18 cellular contexts compared by ENCODE assay signal in genomic region chrX:110320588-110320987, GRCh38. TPM values are rescaled to one million over a fixed set of nuclear protein-coding genes. Genes with fewer than 3 reads are reported as not detected.
"Had no signal": no experiment of that assay in that cellular context is flagged by ENCODE, and none has a peak within 500 bp of the region (broad histone marks: within the 10 kb centered on the region; RNA-seq: fewer than 3 reads in every experiment).

No MANE protein-coding gene starts in this region.

- H3K27ac ChIP-seq: esophagus muscularis mucosa, left lung, sigmoid colon, uterus had no signal

- H3K27me3 ChIP-seq: esophagus muscularis mucosa, left lung, sigmoid colon, uterus had no signal

- DNase-seq: activated CD4-positive, alpha-beta memory T cell treated with anti-CD3 and anti-CD28 coated beads for 36 hours; activated gamma-delta T cell; activated naive CD8-positive, alpha-beta T cell treated with anti-CD3 and anti-CD28 coated beads for 36 hours; activated T-cell treated with anti-CD3 and anti-CD28 coated beads, Interleukin-2, amount 50 U/mL, for 4 hours; anterior cingulate cortex; cerebellar nuclear complex; dermis blood vessel endothelial cell; foreskin melanocyte; head of caudate nucleus; islet precursor cell; left lung; nephron progenitor cell; sigmoid colon; stimulated activated CD4-positive, alpha-beta T cell treated with anti-CD3 and anti-CD28 coated beads, Interleukin-12 subunit alpha, Interleukin-12 subunit beta, amount 100 ng/mL, for 4 hours; stimulated activated CD4-positive, alpha-beta T cell treated with anti-CD3 and anti-CD28 coated beads, Interleukin-2, amount 100 ng/mL, for 48 hours; T-helper 9 cell; uterus had no signal

- H3K9me3 ChIP-seq: left lung, sigmoid colon, uterus had no signal

- ATAC-seq: activated T-cell treated with anti-CD3 and anti-CD28 coated beads, Interleukin-2, amount 50 U/mL, for 4 hours; left lung had no signal

- H3K4me3 ChIP-seq: esophagus muscularis mucosa, left lung, sigmoid colon, uterus had no signal

- H3K36me3 ChIP-seq: esophagus muscularis mucosa, left lung, sigmoid colon, uterus had no signal

- H3K4me1 ChIP-seq: uterus had no signal

RNA-seq across cellular contexts. Expression of gene RTL9, which starts 38.1 kb away (rescaled TPM):
- total RNA-seq: activated naive CD8-positive, alpha-beta T cell treated with anti-CD3 and anti-CD28 coated beads for 36 hours; activated T-cell treated with anti-CD3 and anti-CD28 coated beads, Interleukin-2, amount 50 U/mL, for 4 hours; dermis blood vessel endothelial cell had no signal
